In the genomic region with DNA sequence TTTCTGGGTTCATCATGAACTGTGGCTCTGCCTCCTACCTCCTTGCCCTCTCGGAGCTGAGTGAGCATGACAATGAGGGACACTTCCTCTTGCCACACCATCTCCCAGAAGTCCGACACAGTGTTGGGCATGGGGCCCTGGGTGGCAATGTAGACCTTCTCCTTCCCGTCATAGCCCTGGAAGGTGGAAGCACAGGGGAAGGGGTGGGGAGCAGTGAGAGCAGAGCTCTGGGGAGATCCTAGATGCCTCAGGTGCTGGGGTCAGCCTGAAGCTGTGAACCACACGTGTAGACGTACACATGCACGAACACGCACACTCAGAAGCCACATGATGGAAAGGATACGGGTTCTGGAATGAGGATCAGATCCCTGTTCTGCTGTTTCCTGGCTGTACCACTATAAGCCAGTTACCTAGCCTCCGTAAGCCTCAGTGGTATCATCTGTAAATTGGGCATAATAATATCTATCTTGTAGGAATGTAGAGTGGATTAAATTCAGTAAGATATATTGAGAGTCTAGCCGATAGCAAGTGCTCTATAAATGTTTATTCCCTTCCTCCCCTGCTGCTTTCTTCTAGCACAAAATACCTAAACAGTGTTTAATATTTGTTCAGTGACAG, we compare ENCODE assay signal across 1 cellular context.
A peak's percentile ranks its signal among the peaks of the same experiment; 100 is the strongest.
TF ChIP-seq lines count a peak whose summit lies in the region.

No MANE protein-coding gene starts in this region.

TF ChIP-seq in K562, 482 proteins besides CTCF, POLR2A, EP300 and RAD21 (continues in another document):
- no peak for TF ChIP-seq BMI1 (IDR thresholded peaks at IDR 0.05; ENCODE audit: low read length)
- no peak for TF ChIP-seq HMG20B (CRISPR knock-in tag; IDR thresholded peaks at IDR 0.05)
- TF ChIP-seq, protein P1, sequence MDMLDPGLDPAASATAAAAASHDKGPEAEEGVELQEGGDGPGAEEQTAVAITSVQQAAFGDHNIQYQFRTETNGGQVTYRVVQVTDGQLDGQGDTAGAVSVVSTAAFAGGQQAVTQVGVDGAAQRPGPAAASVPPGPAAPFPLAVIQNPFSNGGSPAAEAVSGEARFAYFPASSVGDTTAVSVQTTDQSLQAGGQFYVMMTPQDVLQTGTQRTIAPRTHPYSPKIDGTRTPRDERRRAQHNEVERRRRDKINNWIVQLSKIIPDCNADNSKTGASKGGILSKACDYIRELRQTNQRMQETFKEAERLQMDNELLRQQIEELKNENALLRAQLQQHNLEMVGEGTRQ (CRISPR knock-in tag; IDR thresholded peaks at IDR 0.05), result no peak
- 0 out of 4 replicates have a peak, but pooled peaks of 1 of the 2 experiments have one; percentile 56 for TF ChIP-seq KDM1A (IDR thresholded peaks at IDR 0.05)
- TF ChIP-seq MTA1 (IDR thresholded peaks at IDR 0.05; ENCODE audit: borderline replicate concordance), result no peak
- TF ChIP-seq GTF2F1 (IDR thresholded peaks at IDR 0.05; ENCODE audit: low read depth, low read length), result no peak
- TF ChIP-seq, protein P2, sequence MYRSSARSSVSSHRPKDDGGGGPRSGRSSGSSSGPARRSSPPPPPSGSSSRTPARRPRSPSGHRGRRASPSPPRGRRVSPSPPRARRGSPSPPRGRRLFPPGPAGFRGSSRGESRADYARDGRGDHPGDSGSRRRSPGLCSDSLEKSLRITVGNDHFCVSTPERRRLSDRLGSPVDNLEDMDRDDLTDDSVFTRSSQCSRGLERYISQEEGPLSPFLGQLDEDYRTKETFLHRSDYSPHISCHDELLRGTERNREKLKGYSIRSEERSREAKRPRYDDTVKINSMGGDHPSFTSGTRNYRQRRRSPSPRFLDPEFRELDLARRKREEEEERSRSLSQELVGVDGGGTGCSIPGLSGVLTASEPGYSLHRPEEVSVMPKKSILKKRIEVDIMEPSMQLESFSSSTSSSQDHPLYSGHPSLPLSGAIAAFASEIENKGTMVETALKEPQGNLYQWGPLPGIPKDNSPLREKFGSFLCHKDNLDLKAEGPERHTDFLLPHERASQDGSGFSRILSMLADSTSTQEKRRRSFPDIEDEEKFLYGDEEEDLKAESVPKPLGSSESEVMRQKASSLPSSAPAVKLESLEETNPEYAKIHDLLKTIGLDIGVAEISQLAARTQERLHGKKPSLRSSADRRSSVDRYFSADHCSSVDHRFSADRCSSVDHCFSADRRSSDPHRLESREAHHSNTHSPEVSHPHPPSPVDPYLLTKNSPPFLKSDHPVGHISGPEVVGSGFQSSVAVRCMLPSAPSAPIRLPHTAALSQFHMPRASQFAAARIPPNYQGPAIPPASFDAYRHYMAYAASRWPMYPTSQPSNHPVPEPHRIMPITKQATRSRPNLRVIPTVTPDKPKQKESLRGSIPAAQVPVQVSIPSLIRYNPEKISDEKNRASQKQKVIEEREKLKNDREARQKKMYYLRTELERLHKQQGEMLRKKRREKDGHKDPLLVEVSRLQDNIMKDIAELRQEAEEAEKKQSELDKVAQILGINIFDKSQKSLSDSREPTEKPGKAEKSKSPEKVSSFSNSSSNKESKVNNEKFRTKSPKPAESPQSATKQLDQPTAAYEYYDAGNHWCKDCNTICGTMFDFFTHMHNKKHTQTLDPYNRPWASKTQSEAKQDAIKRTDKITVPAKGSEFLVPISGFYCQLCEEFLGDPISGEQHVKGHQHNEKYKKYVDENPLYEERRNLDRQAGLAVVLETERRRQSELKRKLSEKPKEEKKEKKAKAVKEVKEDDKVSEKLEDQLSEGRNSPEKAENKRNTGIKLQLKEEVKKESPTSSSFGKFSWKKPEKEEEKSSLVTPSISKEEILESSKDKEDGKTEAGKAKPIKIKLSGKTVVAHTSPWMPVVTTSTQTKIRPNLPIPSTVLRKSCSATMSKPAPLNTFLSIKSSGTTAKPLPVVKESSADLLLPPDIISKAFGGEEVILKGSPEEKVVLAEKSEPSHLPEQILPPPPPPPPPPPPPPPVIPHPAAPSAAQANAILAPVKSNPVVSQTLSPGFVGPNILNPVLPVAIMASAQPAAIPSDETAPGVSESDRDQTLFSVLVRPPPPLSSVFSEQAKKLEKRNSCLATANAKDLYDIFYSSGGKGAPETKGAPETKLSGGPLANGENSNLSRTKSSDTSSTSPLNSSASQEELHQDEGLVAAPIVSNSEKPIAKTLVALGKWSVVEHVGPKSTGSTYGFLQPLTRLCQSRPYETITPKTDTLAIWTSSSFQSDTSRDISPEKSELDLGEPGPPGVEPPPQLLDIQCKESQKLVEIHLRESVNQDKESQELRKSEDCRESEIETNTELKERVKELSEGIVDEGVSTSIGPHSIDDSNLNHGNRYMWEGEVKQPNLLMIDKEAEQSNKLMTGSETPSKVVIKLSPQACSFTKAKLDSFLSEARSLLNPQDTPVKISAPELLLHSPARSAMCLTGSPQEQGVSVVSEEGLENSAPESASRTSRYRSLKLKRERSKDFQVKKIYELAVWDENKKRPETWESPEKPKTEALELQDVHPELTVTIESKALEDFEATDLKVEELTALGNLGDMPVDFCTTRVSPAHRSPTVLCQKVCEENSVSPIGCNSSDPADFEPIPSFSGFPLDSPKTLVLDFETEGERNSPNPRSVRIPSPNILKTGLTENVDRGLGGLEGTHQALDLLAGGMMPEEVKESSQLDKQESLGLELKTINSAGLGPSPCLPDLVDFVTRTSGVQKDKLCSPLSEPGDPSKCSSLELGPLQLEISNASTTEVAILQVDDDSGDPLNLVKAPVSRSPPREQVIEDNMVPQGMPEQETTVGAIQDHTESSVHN (IDR thresholded peaks at IDR 0.05; ENCODE audit: borderline replicate concordance in 1 of 2, low read depth in 1 of 2), result no peak
- TF ChIP-seq PHTF2 (CRISPR knock-in tag; IDR thresholded peaks at IDR 0.05), result no peak
- TF ChIP-seq, protein P3, sequence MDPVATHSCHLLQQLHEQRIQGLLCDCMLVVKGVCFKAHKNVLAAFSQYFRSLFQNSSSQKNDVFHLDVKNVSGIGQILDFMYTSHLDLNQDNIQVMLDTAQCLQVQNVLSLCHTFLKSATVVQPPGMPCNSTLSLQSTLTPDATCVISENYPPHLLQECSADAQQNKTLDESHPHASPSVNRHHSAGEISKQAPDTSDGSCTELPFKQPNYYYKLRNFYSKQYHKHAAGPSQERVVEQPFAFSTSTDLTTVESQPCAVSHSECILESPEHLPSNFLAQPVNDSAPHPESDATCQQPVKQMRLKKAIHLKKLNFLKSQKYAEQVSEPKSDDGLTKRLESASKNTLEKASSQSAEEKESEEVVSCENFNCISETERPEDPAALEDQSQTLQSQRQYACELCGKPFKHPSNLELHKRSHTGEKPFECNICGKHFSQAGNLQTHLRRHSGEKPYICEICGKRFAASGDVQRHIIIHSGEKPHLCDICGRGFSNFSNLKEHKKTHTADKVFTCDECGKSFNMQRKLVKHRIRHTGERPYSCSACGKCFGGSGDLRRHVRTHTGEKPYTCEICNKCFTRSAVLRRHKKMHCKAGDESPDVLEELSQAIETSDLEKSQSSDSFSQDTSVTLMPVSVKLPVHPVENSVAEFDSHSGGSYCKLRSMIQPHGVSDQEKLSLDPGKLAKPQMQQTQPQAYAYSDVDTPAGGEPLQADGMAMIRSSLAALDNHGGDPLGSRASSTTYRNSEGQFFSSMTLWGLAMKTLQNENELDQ (CRISPR knock-in tag; IDR thresholded peaks at IDR 0.05; ENCODE audit: borderline replicate concordance), result no peak
- TF ChIP-seq, protein P4, sequence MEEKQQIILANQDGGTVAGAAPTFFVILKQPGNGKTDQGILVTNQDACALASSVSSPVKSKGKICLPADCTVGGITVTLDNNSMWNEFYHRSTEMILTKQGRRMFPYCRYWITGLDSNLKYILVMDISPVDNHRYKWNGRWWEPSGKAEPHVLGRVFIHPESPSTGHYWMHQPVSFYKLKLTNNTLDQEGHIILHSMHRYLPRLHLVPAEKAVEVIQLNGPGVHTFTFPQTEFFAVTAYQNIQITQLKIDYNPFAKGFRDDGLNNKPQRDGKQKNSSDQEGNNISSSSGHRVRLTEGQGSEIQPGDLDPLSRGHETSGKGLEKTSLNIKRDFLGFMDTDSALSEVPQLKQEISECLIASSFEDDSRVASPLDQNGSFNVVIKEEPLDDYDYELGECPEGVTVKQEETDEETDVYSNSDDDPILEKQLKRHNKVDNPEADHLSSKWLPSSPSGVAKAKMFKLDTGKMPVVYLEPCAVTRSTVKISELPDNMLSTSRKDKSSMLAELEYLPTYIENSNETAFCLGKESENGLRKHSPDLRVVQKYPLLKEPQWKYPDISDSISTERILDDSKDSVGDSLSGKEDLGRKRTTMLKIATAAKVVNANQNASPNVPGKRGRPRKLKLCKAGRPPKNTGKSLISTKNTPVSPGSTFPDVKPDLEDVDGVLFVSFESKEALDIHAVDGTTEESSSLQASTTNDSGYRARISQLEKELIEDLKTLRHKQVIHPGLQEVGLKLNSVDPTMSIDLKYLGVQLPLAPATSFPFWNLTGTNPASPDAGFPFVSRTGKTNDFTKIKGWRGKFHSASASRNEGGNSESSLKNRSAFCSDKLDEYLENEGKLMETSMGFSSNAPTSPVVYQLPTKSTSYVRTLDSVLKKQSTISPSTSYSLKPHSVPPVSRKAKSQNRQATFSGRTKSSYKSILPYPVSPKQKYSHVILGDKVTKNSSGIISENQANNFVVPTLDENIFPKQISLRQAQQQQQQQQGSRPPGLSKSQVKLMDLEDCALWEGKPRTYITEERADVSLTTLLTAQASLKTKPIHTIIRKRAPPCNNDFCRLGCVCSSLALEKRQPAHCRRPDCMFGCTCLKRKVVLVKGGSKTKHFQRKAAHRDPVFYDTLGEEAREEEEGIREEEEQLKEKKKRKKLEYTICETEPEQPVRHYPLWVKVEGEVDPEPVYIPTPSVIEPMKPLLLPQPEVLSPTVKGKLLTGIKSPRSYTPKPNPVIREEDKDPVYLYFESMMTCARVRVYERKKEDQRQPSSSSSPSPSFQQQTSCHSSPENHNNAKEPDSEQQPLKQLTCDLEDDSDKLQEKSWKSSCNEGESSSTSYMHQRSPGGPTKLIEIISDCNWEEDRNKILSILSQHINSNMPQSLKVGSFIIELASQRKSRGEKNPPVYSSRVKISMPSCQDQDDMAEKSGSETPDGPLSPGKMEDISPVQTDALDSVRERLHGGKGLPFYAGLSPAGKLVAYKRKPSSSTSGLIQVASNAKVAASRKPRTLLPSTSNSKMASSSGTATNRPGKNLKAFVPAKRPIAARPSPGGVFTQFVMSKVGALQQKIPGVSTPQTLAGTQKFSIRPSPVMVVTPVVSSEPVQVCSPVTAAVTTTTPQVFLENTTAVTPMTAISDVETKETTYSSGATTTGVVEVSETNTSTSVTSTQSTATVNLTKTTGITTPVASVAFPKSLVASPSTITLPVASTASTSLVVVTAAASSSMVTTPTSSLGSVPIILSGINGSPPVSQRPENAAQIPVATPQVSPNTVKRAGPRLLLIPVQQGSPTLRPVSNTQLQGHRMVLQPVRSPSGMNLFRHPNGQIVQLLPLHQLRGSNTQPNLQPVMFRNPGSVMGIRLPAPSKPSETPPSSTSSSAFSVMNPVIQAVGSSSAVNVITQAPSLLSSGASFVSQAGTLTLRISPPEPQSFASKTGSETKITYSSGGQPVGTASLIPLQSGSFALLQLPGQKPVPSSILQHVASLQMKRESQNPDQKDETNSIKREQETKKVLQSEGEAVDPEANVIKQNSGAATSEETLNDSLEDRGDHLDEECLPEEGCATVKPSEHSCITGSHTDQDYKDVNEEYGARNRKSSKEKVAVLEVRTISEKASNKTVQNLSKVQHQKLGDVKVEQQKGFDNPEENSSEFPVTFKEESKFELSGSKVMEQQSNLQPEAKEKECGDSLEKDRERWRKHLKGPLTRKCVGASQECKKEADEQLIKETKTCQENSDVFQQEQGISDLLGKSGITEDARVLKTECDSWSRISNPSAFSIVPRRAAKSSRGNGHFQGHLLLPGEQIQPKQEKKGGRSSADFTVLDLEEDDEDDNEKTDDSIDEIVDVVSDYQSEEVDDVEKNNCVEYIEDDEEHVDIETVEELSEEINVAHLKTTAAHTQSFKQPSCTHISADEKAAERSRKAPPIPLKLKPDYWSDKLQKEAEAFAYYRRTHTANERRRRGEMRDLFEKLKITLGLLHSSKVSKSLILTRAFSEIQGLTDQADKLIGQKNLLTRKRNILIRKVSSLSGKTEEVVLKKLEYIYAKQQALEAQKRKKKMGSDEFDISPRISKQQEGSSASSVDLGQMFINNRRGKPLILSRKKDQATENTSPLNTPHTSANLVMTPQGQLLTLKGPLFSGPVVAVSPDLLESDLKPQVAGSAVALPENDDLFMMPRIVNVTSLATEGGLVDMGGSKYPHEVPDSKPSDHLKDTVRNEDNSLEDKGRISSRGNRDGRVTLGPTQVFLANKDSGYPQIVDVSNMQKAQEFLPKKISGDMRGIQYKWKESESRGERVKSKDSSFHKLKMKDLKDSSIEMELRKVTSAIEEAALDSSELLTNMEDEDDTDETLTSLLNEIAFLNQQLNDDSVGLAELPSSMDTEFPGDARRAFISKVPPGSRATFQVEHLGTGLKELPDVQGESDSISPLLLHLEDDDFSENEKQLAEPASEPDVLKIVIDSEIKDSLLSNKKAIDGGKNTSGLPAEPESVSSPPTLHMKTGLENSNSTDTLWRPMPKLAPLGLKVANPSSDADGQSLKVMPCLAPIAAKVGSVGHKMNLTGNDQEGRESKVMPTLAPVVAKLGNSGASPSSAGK (IDR thresholded peaks at IDR 0.05), result no peak
- TF ChIP-seq BCOR (IDR thresholded peaks at IDR 0.05), result peak; percentile 64
- TF ChIP-seq BHLHE40 (IDR thresholded peaks at IDR 0.05; ENCODE audit: low read length), result no peak
- 0 out of 2 replicates have a peak, but pooled peaks have one; percentile 10 for TF ChIP-seq GATA2 (CRISPR knock-in tag; IDR thresholded peaks at IDR 0.05)
- TF ChIP-seq POLR2G (IDR thresholded peaks at IDR 0.05; ENCODE audit: low read depth, low read length), result peak; percentile 41; the same call in 1 of the 2 replicates
- no peak for TF ChIP-seq ERF (CRISPR knock-in tag; IDR thresholded peaks at IDR 0.05)
- TF ChIP-seq, protein P5, sequence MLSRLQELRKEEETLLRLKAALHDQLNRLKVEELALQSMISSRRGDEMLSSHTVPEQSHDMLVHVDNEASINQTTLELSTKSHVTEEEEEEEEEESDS (CRISPR knock-in tag; IDR thresholded peaks at IDR 0.05), result no peak
- TF ChIP-seq, protein P6, sequence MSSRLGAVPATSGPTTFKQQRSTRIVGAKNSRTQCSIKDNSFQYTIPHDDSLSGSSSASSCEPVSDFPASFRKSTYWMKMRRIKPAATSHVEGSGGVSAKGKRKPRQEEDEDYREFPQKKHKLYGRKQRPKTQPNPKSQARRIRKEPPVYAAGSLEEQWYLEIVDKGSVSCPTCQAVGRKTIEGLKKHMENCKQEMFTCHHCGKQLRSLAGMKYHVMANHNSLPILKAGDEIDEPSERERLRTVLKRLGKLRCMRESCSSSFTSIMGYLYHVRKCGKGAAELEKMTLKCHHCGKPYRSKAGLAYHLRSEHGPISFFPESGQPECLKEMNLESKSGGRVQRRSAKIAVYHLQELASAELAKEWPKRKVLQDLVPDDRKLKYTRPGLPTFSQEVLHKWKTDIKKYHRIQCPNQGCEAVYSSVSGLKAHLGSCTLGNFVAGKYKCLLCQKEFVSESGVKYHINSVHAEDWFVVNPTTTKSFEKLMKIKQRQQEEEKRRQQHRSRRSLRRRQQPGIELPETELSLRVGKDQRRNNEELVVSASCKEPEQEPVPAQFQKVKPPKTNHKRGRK (tag; IDR thresholded peaks at IDR 0.05), result peak; percentile 50; the same call in 1 of the 2 replicates
- no peak for TF ChIP-seq NCOA4 (IDR thresholded peaks at IDR 0.05; ENCODE audit: partially characterized antibody)
- TF ChIP-seq, protein P7, sequence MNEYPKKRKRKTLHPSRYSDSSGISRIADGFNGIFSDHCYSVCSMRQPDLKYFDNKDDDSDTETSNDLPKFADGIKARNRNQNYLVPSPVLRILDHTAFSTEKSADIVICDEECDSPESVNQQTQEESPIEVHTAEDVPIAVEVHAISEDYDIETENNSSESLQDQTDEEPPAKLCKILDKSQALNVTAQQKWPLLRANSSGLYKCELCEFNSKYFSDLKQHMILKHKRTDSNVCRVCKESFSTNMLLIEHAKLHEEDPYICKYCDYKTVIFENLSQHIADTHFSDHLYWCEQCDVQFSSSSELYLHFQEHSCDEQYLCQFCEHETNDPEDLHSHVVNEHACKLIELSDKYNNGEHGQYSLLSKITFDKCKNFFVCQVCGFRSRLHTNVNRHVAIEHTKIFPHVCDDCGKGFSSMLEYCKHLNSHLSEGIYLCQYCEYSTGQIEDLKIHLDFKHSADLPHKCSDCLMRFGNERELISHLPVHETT (CRISPR knock-in tag; conservative IDR thresholded peaks at IDR 0.05 in 1 of 2, IDR thresholded peaks at IDR 0.05 in 1 of 2), result no peak
